ENCODE assay signal across 9 cellular contexts in genomic region chr1:222095606-222096475, GRCh38.
DNase-seq lines count a peak whose midpoint lies in the region; ATAC-seq and TF ChIP-seq lines count a peak whose summit lies in the region.
"Had no signal": no experiment of that assay in that cellular context is flagged by ENCODE, and none has a peak within 500 bp of the region (broad histone marks: within the 10 kb centered on the region; RNA-seq: fewer than 3 reads in every experiment).

No MANE protein-coding gene starts in this region.

- no peaks in the 10 kb centered on the region for H3K36me3 ChIP-seq in DND-41 (ENCODE audit: insufficient read depth, low read length)
- no peaks in the 10 kb centered on the region for H3K36me3 ChIP-seq in naive thymus-derived CD4-positive, alpha-beta T cell (ENCODE audit: control insufficient read depth in 2 of 3, insufficient read depth in 3 of 3, low read length in 3 of 3)
- no peaks in the 10 kb centered on the region for H3K36me3 ChIP-seq in thoracic aorta
- H3K36me3 ChIP-seq in MG63 = no peaks in the 10 kb centered on the region

- peak; percentile 91 for TF ChIP-seq CTCF in DND-41 (IDR thresholded peaks at IDR 0.05; ENCODE audit: borderline replicate concordance, extremely low read depth, low read length, poor library complexity, severe bottlenecking)
- TF ChIP-seq CTCF in coronary artery (IDR thresholded peaks at IDR 0.05) = peak; percentile 30
- TF ChIP-seq CTCF in thoracic aorta (IDR thresholded peaks at IDR 0.05) = peak; percentile 66

- peak; percentile 83 for ATAC-seq in DND-41 (ENCODE audit: insufficient read depth, low read depth)
- peak; percentile 87 for ATAC-seq in GM21526 (IDR thresholded peaks at IDR 0.05; ENCODE audit: low FRiP score, unreplicated experiment)
- ATAC-seq in activated CD4-positive, CD25-positive, alpha-beta regulatory T cell treated with anti-CD3 and anti-CD28 coated beads, Interleukin-2, amount 50 U/mL, for 24 hours = peak; percentile 60 to 69
- ATAC-seq in naive thymus-derived CD4-positive, alpha-beta T cell = peak; percentile 85
- ATAC-seq in thoracic aorta (ENCODE audit: insufficient number of reproducible peaks, low FRiP score, low read depth) = no peak

- H3K9me3 Mint-ChIP-seq in naive thymus-derived CD4-positive, alpha-beta T cell = no peaks in the 10 kb centered on the region
- H3K9me3 Mint-ChIP-seq: T-helper 1 cell treated with Interleukin-12 subunit alpha and Interleukin-12 subunit beta and Interleukin-4 antibody, amounts not matched to agents 30 μg/mL and 1 μg/mL, for 36 hours had no signal

- no peak overlapping the region for H3K9ac ChIP-seq in DND-41 (ENCODE audit: low read depth, low read length)

- DNase-seq in DND-41 = peak; percentile 59
- DNase-seq in Jurkat, Clone E6-1 (ENCODE audit: low read depth, low spot score) = peak; percentile 45
- no peak for DNase-seq in coronary artery (ENCODE audit: low spot score)
- peak; percentile 31 to 71 (median 58) for DNase-seq in naive thymus-derived CD4-positive, alpha-beta T cell
- no peak for DNase-seq in thoracic aorta (ENCODE audit: low spot score)
- no peak for DNase-seq in MG63

- no peaks in the 10 kb centered on the region for H3K4me1 ChIP-seq in DND-41 (ENCODE audit: insufficient read depth, low read length)
- H3K4me1 ChIP-seq in naive thymus-derived CD4-positive, alpha-beta T cell (ENCODE audit: control insufficient read depth in 2 of 2, insufficient read depth in 2 of 2, low read length in 2 of 2) = no peaks in the 10 kb centered on the region
- H3K4me1 ChIP-seq in thoracic aorta (ENCODE audit: control insufficient read depth in 1 of 2, low read depth in 2 of 2) = no peaks in the 10 kb centered on the region

- H2AFZ ChIP-seq in DND-41 (ENCODE audit: low read depth, low read length) = no peak overlapping the region

- no peak overlapping the region for H3K27ac Mint-ChIP-seq in naive thymus-derived CD4-positive, alpha-beta T cell
- H3K27ac Mint-ChIP-seq: T-helper 1 cell treated with Interleukin-12 subunit alpha and Interleukin-12 subunit beta and Interleukin-4 antibody, amounts not matched to agents 30 μg/mL and 1 μg/mL, for 36 hours had no signal

- POLR2A ChIA-PET in naive thymus-derived CD4-positive, alpha-beta T cell (lab: Charles Lee) = interaction anchor here (0.5 to 1.0 kb wide), 3 partner anchors 326 to 615 kb away, joined by 3 read pairs; no protein-coding TSS in a partner anchor

- H3K36me3 Mint-ChIP-seq in naive thymus-derived CD4-positive, alpha-beta T cell = no peaks in the 10 kb centered on the region

- no peaks in the 10 kb centered on the region for H3K9me3 ChIP-seq in DND-41 (ENCODE audit: insufficient read depth, low read length, severe bottlenecking)
- H3K9me3 ChIP-seq in naive thymus-derived CD4-positive, alpha-beta T cell (ENCODE audit: control insufficient read depth in 2 of 3, low read length in 3 of 3) = no peaks in the 10 kb centered on the region
- no peaks in the 10 kb centered on the region for H3K9me3 ChIP-seq in thoracic aorta
- H3K9me3 ChIP-seq in MG63 = 0 out of 2 replicates have a peak, but pooled peaks cover 2% of the 10 kb centered on the region

- CTCF ChIA-PET in naive thymus-derived CD4-positive, alpha-beta T cell (lab: Charles Lee) = interaction anchor here (0.6 to 5.3 kb wide), 8 partner anchors 15 to 369 kb away, joined by 3 to 99 read pairs (median 3); no protein-coding TSS in a partner anchor

- H3K4me1 Mint-ChIP-seq in naive thymus-derived CD4-positive, alpha-beta T cell = no peaks in the 10 kb centered on the region

- no peaks in the 10 kb centered on the region for H3K27me3 ChIP-seq in DND-41 (ENCODE audit: insufficient read depth, low read length, poor library complexity)
- no peaks in the 10 kb centered on the region for H3K27me3 ChIP-seq in naive thymus-derived CD4-positive, alpha-beta T cell (ENCODE audit: control insufficient read depth in 2 of 2, insufficient read depth in 2 of 2, low read length in 2 of 2)
- no peaks in the 10 kb centered on the region for H3K27me3 ChIP-seq in thoracic aorta (replicated peaks; ENCODE audit: insufficient read depth)
- H3K27me3 ChIP-seq in MG63 = no peaks in the 10 kb centered on the region

- intact Hi-C loops in naive thymus-derived CD4-positive, alpha-beta T cell (cut with micrococcal nuclease) = loop anchor here (1.0 to 5.0 kb wide), 4 partner anchors 359 to 618 kb away; no protein-coding TSS in a partner anchor

- no peaks in the 10 kb centered on the region for H3K79me2 ChIP-seq in DND-41 (ENCODE audit: insufficient read depth, low read length)

- no peak overlapping the region for H3K4me3 Mint-ChIP-seq in naive thymus-derived CD4-positive, alpha-beta T cell
- H3K4me3 Mint-ChIP-seq: T-helper 1 cell treated with Interleukin-12 subunit alpha and Interleukin-12 subunit beta and Interleukin-4 antibody, amounts not matched to agents 30 μg/mL and 1 μg/mL, for 36 hours had no signal

- H3K27ac ChIP-seq in DND-41 (ENCODE audit: low read length) = no peak overlapping the region
- no peak overlapping the region for H3K27ac ChIP-seq in coronary artery
- no peak overlapping the region for H3K27ac ChIP-seq in naive thymus-derived CD4-positive, alpha-beta T cell (ENCODE audit: low read depth, low read length)
- H3K27ac ChIP-seq in thoracic aorta = no peak overlapping the region

- H3K4me2 ChIP-seq in DND-41 (ENCODE audit: insufficient read depth, low read length) = no peak overlapping the region

- H3K27me3 Mint-ChIP-seq in naive thymus-derived CD4-positive, alpha-beta T cell = peaks cover 0 to 5% (median 0%) of the 10 kb centered on the region in 5 donors

- no peak overlapping the region for H3K4me3 ChIP-seq in DND-41 (ENCODE audit: low read depth in 1 of 2, low read length in 2 of 2)
- no peak overlapping the region for H3K4me3 ChIP-seq in Jurkat, Clone E6-1 (ENCODE audit: low read length)
- H3K4me3 ChIP-seq in coronary artery = no peak overlapping the region
- H3K4me3 ChIP-seq in naive thymus-derived CD4-positive, alpha-beta T cell (ENCODE audit: low read length) = no peak overlapping the region
- no peak overlapping the region for H3K4me3 ChIP-seq in thoracic aorta
- H3K4me3 ChIP-seq in MG63 = no peak overlapping the region

- H4K20me1 ChIP-seq in DND-41 (ENCODE audit: insufficient read depth, low read length) = no peaks in the 10 kb centered on the region

Comparison
In these comparisons a context has a peak if more than half of its experiments do, and no peak if none do; other contexts are left out.
1. DNase-seq: peak in DND-41 (single experiment), Jurkat, Clone E6-1 (single experiment) and naive thymus-derived CD4-positive, alpha-beta T cell (9 of 9); none in coronary artery (single experiment), thoracic aorta (single experiment) and MG63 (single experiment).
2. CTCF ChIP-seq: peak in every context shown above with its lines; median percentile 91 in DND-41; 66 in thoracic aorta; 30 in coronary artery.